ENCODE assay signal across 25 cellular contexts in genomic region chr19:7435602-7436001, GRCh38. TPM values are rescaled to one million over a fixed set of nuclear protein-coding genes. Genes with fewer than 3 reads are reported as not detected.
DNase-seq lines count a peak whose midpoint lies in the region; ATAC-seq and TF ChIP-seq lines count a peak whose summit lies in the region.
"Had no signal": no experiment of that assay in that cellular context is flagged by ENCODE, and none has a peak within 500 bp of the region (broad histone marks: within the 10 kb centered on the region; RNA-seq: fewer than 3 reads in every experiment).

No MANE protein-coding gene starts in this region.

- no peak overlapping the region for H3K4me2 ChIP-seq in neural progenitor cell

- no peak overlapping the region for H2AFZ ChIP-seq in neural progenitor cell (replicated peaks)

- H3K4me3 ChIP-seq in neural progenitor cell = no peak overlapping the region
- H3K4me3 ChIP-seq: colonic mucosa, esophagus muscularis mucosa, upper lobe of left lung had no signal

- H3K27ac ChIP-seq in RWPE1 (peak overlapping the region; percentile 20), cingulate gyrus (ENCODE audit: low read depth, low read length) (peak overlapping the region; percentile 84), neural progenitor cell (no peak overlapping the region)
- H3K27ac ChIP-seq: 22Rv1, colonic mucosa, upper lobe of left lung, VCaP had no signal

- H3K9me3 ChIP-seq in neural progenitor cell (ENCODE audit: low read depth) = no peaks in the 10 kb centered on the region
- H3K9me3 ChIP-seq: colonic mucosa, esophagus muscularis mucosa, upper lobe of left lung had no signal

- DNase-seq in activated CD4-positive, alpha-beta T cell treated with anti-CD3 and anti-CD28 coated beads for 36 hours = no peak
- DNase-seq in activated CD4-positive, alpha-beta T cell treated with anti-CD3 and anti-CD28 coated beads for 4 hours = no peak
- DNase-seq in RWPE1 (ENCODE audit: low spot score) (no peak), neural progenitor cell (ENCODE audit: low spot score) (no peak), glomerular visceral epithelial cell (ENCODE audit: extremely low spot score) (no peak), activated gamma-delta T cell treated with Interleukin-2 at 50 U/mL for 16 hours (no peak)
- DNase-seq: activated CD8-positive, alpha-beta memory T cell treated with anti-CD3 and anti-CD28 coated beads for 24 hours; activated T-cell treated with anti-CD3 and anti-CD28 coated beads, Interleukin-2, amount 50 U/mL, for 4 hours; colonic mucosa; DMS153; endodermal cell; HFFc6; islet precursor cell; NCI-H1105; NCI-H1930; NCI-H2227 treated with DMSO at 0.1 percent for 48 hours; stimulated activated CD4-positive, alpha-beta T cell treated with anti-CD3 and anti-CD28 coated beads, Interleukin-15, amount 100 ng/mL, for 24 hours; upper lobe of left lung had no signal

- no peaks in the 10 kb centered on the region for H4K20me1 ChIP-seq in neural progenitor cell (ENCODE audit: low read depth)

- no peaks in the 10 kb centered on the region for H3K9me3 Mint-ChIP-seq in activated CD4-positive, alpha-beta T cell treated with anti-CD3 and anti-CD28 coated beads for 36 hours (ENCODE audit: low read depth)
- no peaks in the 10 kb centered on the region for H3K9me3 Mint-ChIP-seq in neural progenitor cell
- H3K9me3 Mint-ChIP-seq: activated T-cell treated with anti-CD3 and anti-CD28 coated beads, Interleukin-2, amount 50 U/mL, for 4 hours; endodermal cell; HFFc6; IgD-negative memory B cell had no signal

- H3K4me1 Mint-ChIP-seq in activated CD4-positive, alpha-beta T cell treated with anti-CD3 and anti-CD28 coated beads for 36 hours = peaks cover 13% of the 10 kb centered on the region
- no peaks in the 10 kb centered on the region for H3K4me1 Mint-ChIP-seq in neural progenitor cell

- CTCF ChIA-PET in activated CD4-positive, alpha-beta T cell treated with anti-CD3 and anti-CD28 coated beads for 36 hours (lab: Charles Lee) = no interaction called here
- CTCF ChIA-PET in RWPE1 (lab: Yijun Ruan, JAX) = interaction anchor here (0.6 kb wide), 1 partner anchor 28 kb away, joined by 3 read pairs; no protein-coding TSS in a partner anchor

- no peaks in the 10 kb centered on the region for H3K79me2 ChIP-seq in neural progenitor cell (ENCODE audit: low read depth)

- no peak for ATAC-seq in activated CD4-positive, alpha-beta T cell treated with anti-CD3 and anti-CD28 coated beads for 36 hours
- ATAC-seq in activated CD4-positive, CD25-positive, alpha-beta regulatory T cell treated with anti-CD3 and anti-CD28 coated beads, Interleukin-2, amount 50 U/mL, for 24 hours = no peak
- ATAC-seq: activated T-cell treated with anti-CD3 and anti-CD28 coated beads, Interleukin-2, amount 50 U/mL, for 4 hours had no signal

- H3K27me3 Mint-ChIP-seq in activated CD4-positive, alpha-beta T cell treated with anti-CD3 and anti-CD28 coated beads for 36 hours = no peaks in the 10 kb centered on the region
- H3K27me3 Mint-ChIP-seq in neural progenitor cell (ENCODE audit: insufficient read depth, low read depth) = no peaks in the 10 kb centered on the region
- H3K27me3 Mint-ChIP-seq: IgD-negative memory B cell, progenitor cell of endocrine pancreas had no signal

- no peak for TF ChIP-seq CTCF in RWPE1 (conservative IDR thresholded peaks at IDR 0.05; ENCODE audit: low read depth)
- TF ChIP-seq CTCF in neural progenitor cell (IDR thresholded peaks at IDR 0.05) = no peak

- intact Hi-C loops in activated CD4-positive, alpha-beta T cell treated with anti-CD3 and anti-CD28 coated beads for 36 hours (cut with DNase I, micrococcal nuclease) = no loop called here

- H3K27ac Mint-ChIP-seq in activated CD4-positive, alpha-beta T cell treated with anti-CD3 and anti-CD28 coated beads for 36 hours = peak overlapping the region; percentile 77
- H3K27ac Mint-ChIP-seq in neural progenitor cell = peak overlapping the region; percentile 9
- H3K27ac Mint-ChIP-seq: endodermal cell, HFFc6, progenitor cell of endocrine pancreas had no signal

- H3K36me3 ChIP-seq in neural progenitor cell = no peaks in the 10 kb centered on the region
- H3K36me3 ChIP-seq: colonic mucosa had no signal

- no peak overlapping the region for H3K4me3 Mint-ChIP-seq in activated CD4-positive, alpha-beta T cell treated with anti-CD3 and anti-CD28 coated beads for 36 hours
- no peak overlapping the region for H3K4me3 Mint-ChIP-seq in neural progenitor cell
- H3K4me3 Mint-ChIP-seq: activated T-cell treated with anti-CD3 and anti-CD28 coated beads, Interleukin-2, amount 50 U/mL, for 4 hours; endodermal cell; HFFc6; IgD-negative memory B cell had no signal

- H3K27me3 ChIP-seq in neural progenitor cell = no peaks in the 10 kb centered on the region
- H3K27me3 ChIP-seq: colonic mucosa, esophagus muscularis mucosa, upper lobe of left lung had no signal

- POLR2A ChIA-PET in activated CD4-positive, alpha-beta T cell treated with anti-CD3 and anti-CD28 coated beads for 36 hours (lab: Charles Lee) = no interaction called here
- POLR2A ChIA-PET in RWPE1 (lab: Yijun Ruan, JAX; ENCODE audit: low non-redundant PET) = no interaction called here

- no peaks in the 10 kb centered on the region for H3F3A ChIP-seq in neural progenitor cell (ENCODE audit: low read depth)

- H3K9ac ChIP-seq in neural progenitor cell = no peak overlapping the region

- peaks cover 5% of the 10 kb centered on the region for H3K36me3 Mint-ChIP-seq in activated CD4-positive, alpha-beta T cell treated with anti-CD3 and anti-CD28 coated beads for 36 hours (ENCODE audit: low read depth)
- no peaks in the 10 kb centered on the region for H3K36me3 Mint-ChIP-seq in neural progenitor cell

- H3K4me1 ChIP-seq in neural progenitor cell = no peaks in the 10 kb centered on the region
- H3K4me1 ChIP-seq: colonic mucosa, upper lobe of left lung had no signal

RNA-seq across cellular contexts. Expression of gene PEX11G, which starts 53.2 kb away (rescaled TPM):
- 1 to 10 TPM in 1 of 2 experiments, under 1 TPM in 1; 0.51 to 1.1 TPM for total RNA-seq in activated CD4-positive, alpha-beta T cell treated with anti-CD3 and anti-CD28 coated beads for 36 hours
- 1.0 and 5.7 TPM in 2 replicates for total RNA-seq in neural progenitor cell (ENCODE audit: low replicate concordance)
